Comparison of ENCODE assay signal across 14 cellular contexts in the genomic region with DNA sequence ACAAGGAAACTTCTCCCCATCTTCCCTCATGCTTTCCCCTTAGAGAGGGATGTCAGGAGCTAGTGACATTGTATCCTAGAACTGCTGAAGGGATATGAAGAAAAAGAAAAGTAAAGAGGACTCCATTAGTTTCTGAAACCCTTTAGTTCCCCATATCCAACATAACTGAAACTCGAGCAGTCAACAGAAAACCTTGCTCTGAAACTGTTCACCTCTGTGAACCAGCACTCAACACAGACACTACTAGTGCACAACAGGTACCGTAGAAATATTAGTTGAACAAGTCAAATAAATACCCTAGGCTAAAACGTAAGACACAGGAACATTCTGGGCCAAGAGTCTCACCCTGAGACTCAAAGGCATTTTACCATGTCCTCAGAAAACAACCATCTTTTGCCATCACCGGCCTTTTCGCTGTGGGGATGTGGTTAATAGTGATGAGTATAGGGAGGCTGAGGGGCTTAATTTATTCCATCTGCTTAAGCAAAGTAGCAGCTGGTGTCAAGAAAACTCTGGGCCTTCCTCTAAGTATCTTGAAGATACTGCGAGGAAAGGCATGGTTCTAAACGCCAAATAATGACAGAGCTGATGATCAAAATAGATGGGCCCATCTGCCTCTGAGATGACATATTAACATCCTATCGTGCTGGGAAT.
A peak's percentile ranks its signal among the peaks of the same experiment; 100 is the strongest.
DNase-seq lines count a peak whose midpoint lies in the region; ATAC-seq, FAIRE-seq and TF ChIP-seq lines count a peak whose summit lies in the region.
"Had no signal": no experiment of that assay in that cellular context is flagged by ENCODE, and none has a peak within 500 bp of the region (broad histone marks: within the 10 kb centered on the region; RNA-seq: fewer than 3 reads in every experiment).

No MANE protein-coding gene starts in this region.

- H3K27me3 Mint-ChIP-seq in Caco-2 (ENCODE audit: insufficient read depth, unreplicated experiment): peaks cover 2% of the 10 kb centered on the region

- no peak for DNase-seq in bronchial epithelial cell (ENCODE audit: low read depth)
- no peak for DNase-seq in NK-92 treated with Interleukin-12 subunit alpha and Interleukin-12 subunit beta, amount 100 ng/mL, for 24 hours (lab: John Stamatoyannopoulos, UW)
- DNase-seq in NOMO-1 treated with DMSO at 0.1 percent for 48 hours (lab: John Stamatoyannopoulos, UW; ENCODE audit: unreplicated experiment): no peak
- DNase-seq in NCI-H2227 (lab: John Stamatoyannopoulos, UW; ENCODE audit: unreplicated experiment): no peak
- DNase-seq in Caco-2: no peak
- DNase-seq: activated CD8-positive, alpha-beta T cell treated with anti-CD3 and anti-CD28 coated beads, Interleukin-2, amount 10 ng/mL, durations not matched to agents 7 days and 5 days; DMS53; Kasumi-1; NCI-H446 had no signal

- FAIRE-seq in bronchial epithelial cell (lab: Jason Lieb, UNC): peak; percentile 28
- FAIRE-seq: H1 had no signal

- no peaks in the 10 kb centered on the region for H3K4me1 Mint-ChIP-seq in Caco-2 (ENCODE audit: low read depth, unreplicated experiment)

- ATAC-seq in GM18909 (IDR thresholded peaks at IDR 0.05; ENCODE audit: poor library complexity, unreplicated experiment) (peak; percentile 92), GM21619 (IDR thresholded peaks at IDR 0.05; ENCODE audit: unreplicated experiment) (peak; percentile 88), HG03139 (IDR thresholded peaks at IDR 0.05; ENCODE audit: unreplicated experiment) (peak; percentile 77)
- ATAC-seq: activated CD8-positive, alpha-beta T cell treated with anti-CD3 and anti-CD28 coated beads, Interleukin-2, amount 10 ng/mL, durations not matched to agents 7 days and 5 days had no signal

- no TSS peak for BruUV-seq in Caco-2 (replicated peaks; lab: Mats Ljungman, UMichigan)

- H3K4me3 ChIP-seq in bronchial epithelial cell (ENCODE audit: low read depth, low read length) (no peak overlapping the region), Caco-2 (ENCODE audit: low read depth, low read length) (no peak overlapping the region)

- no peaks in the 10 kb centered on the region for H3K4me1 ChIP-seq in Caco-2

- POLR2A ChIA-PET in Caco-2 (lab: Charles Lee): no interaction called here

- TF ChIP-seq CTCF in bronchial epithelial cell (IDR thresholded peaks at IDR 0.05; ENCODE audit: insufficient read depth, low read length, severe bottlenecking) (no peak), Caco-2 (IDR thresholded peaks at IDR 0.05; ENCODE audit: insufficient read depth in 1 of 2, low read depth in 1 of 2, low read length in 1 of 2, severe bottlenecking in 1 of 2, unreplicated experiment in 1 of 2) (no peak)

- H3K36me3 ChIP-seq in bronchial epithelial cell (ENCODE audit: control insufficient read depth, insufficient read depth, low read length): no peaks in the 10 kb centered on the region
- H3K36me3 ChIP-seq in Caco-2 (ENCODE audit: control insufficient read depth, insufficient read depth, low read length): no peaks in the 10 kb centered on the region

- no peak overlapping the region for H3K4me3 Mint-ChIP-seq in Caco-2 (ENCODE audit: unreplicated experiment)
- H3K4me3 Mint-ChIP-seq: activated CD8-positive, alpha-beta T cell treated with anti-CD3 and anti-CD28 coated beads, Interleukin-2, amount 10 ng/mL, durations not matched to agents 7 days and 5 days; neural crest cell had no signal

- no peaks in the 10 kb centered on the region for H3K36me3 Mint-ChIP-seq in Caco-2 (ENCODE audit: insufficient read depth, unreplicated experiment)

- CTCF ChIA-PET in Caco-2 (lab: Charles Lee): interaction anchor here (0.6 kb wide), 1 partner anchor 755 kb away, joined by 3 read pairs; no protein-coding TSS in a partner anchor

- no peak overlapping the region for H3K27ac Mint-ChIP-seq in Caco-2 (ENCODE audit: unreplicated experiment)
- H3K27ac Mint-ChIP-seq: activated CD8-positive, alpha-beta T cell treated with anti-CD3 and anti-CD28 coated beads, Interleukin-2, amount 10 ng/mL, durations not matched to agents 7 days and 5 days had no signal

- intact Hi-C loops in Caco-2 (cut with micrococcal nuclease; ENCODE audit: unreplicated experiment): no loop called here

- H3K27me3 ChIP-seq in bronchial epithelial cell (ENCODE audit: control insufficient read depth, insufficient read depth, low read length) (no peaks in the 10 kb centered on the region), Caco-2 (replicated peaks; ENCODE audit: control insufficient read depth, insufficient read depth, low read length) (no peaks in the 10 kb centered on the region)

- H3K9me3 Mint-ChIP-seq in Caco-2 (ENCODE audit: unreplicated experiment): no peaks in the 10 kb centered on the region
- H3K9me3 Mint-ChIP-seq: neural crest cell had no signal

- H3K9me3 ChIP-seq in Caco-2: no peaks in the 10 kb centered on the region
